ENCODE assay signal across 8 cellular contexts in the genomic region with DNA sequence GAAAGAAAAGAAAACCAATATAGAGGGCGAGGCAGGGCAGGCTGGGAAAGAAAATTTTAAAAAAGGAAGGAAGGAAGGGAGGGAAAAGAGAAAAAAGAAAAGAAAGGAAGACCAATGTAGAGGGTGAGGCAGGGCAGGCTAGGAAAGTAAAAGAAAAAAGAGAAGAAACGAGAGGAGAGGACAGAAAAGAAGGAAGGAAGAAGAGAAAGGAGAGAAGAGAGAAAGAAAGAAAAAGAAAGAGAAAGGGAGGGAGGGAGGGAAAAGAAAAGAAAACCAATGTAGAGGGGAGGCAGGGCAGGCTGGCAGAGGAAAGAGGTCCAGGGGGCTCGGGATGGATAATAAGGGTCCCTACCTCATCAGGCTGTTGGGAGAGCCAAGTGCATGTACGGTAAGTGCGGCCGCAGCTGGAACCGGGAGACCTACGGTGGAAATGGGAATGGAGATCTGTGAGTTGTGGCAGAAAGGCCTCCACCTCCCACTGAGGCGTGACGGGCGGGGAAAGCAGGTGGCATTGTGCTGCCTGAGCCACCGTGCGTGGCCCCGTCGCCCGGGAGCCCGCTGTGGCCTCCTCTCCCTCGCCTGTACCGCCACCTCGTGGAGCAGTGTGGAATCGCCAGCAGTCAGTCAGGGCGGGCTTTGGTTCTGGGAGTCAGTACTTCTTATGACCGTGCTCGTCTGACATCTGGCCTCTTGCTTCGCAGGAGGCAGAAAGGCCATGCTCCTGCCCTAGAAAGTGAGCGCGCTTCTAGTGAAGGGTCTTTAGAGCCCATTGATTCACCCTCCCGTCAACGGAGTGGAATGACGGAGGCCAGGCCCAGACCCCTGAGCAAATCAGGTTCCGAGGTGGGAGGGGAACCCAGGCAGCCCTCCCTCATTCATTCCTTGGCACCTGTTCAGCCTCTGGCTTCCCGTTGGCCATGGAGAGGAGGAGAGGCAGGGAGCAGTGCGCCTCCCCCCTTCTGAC. TPM values are rescaled to one million over a fixed set of nuclear protein-coding genes. Genes with fewer than 3 reads are reported as not detected.
DNase-seq lines count a peak whose midpoint lies in the region; ATAC-seq and TF ChIP-seq lines count a peak whose summit lies in the region.

No MANE protein-coding gene starts in this region.

- H3K4me3 ChIP-seq in A673 (ENCODE audit: low read depth, low read length, poor library complexity, severe bottlenecking) = peak overlapping the region; percentile 25
- H3K4me3 ChIP-seq in body of pancreas = no peak overlapping the region
- H3K4me3 ChIP-seq in iPS-20b (ENCODE audit: low read length) = peak overlapping the region; percentile 65
- H3K4me3 ChIP-seq in spleen = peak overlapping the region in 2 of 8 donors; percentile 25 to 50

- BruUV-seq in A673 (replicated peaks; lab: Mats Ljungman, UMichigan) = no TSS peak

- TF ChIP-seq POLR2A in body of pancreas (IDR thresholded peaks at IDR 0.05) = no peak
- no peak for TF ChIP-seq POLR2A in spleen (IDR thresholded peaks at IDR 0.05)

- POLR2A ChIA-PET in A673 (lab: Charles Lee; ENCODE audit: low non-redundant PET) = no interaction called here

- H3K27me3 ChIP-seq in A673 (replicated peaks; ENCODE audit: insufficient read depth, low read depth, low read length, poor library complexity) (no peaks in the 10 kb centered on the region), body of pancreas (peaks cover 0 to 15% of the 10 kb centered on the region in 2 donors), iPS-20b (ENCODE audit: insufficient read depth, low read length) (peaks cover 5% of the 10 kb centered on the region), spleen (replicated peaks in 1 of 7) (peaks cover 0 to 39% (median 6%) of the 10 kb centered on the region in 7 donors)

- H3K9me3 ChIP-seq in A673 (ENCODE audit: low read depth, low read length, poor library complexity, severe bottlenecking) (no peaks in the 10 kb centered on the region), body of pancreas (no peaks in the 10 kb centered on the region), iPS-20b (ENCODE audit: insufficient read depth, low read depth, low read length) (no peaks in the 10 kb centered on the region), spleen (no peaks in the 10 kb centered on the region)

- DNase-seq in A673 (ENCODE audit: low spot score) (peak; percentile 84), NCI-H2171 (lab: John Stamatoyannopoulos, UW) (peak; percentile 52), UCSD-AML1 (lab: John Stamatoyannopoulos, UW; ENCODE audit: unreplicated experiment) (peak; percentile 86), body of pancreas (peak; percentile 84 to 92 (median 88)), spleen (peak; percentile 97)

- H3K27ac ChIP-seq in A673 (ENCODE audit: low read depth, low read length, poor library complexity, severe bottlenecking) (no peak overlapping the region), body of pancreas (no peak overlapping the region), iPS-20b (ENCODE audit: low read length) (no peak overlapping the region), spleen (no peak overlapping the region)

- peak; percentile 70 for ATAC-seq in GM18520 (IDR thresholded peaks at IDR 0.05; ENCODE audit: unreplicated experiment)
- ATAC-seq in HG03066 (IDR thresholded peaks at IDR 0.05; ENCODE audit: low read depth, unreplicated experiment) = peak; percentile 80
- peak; percentile 99 for ATAC-seq in body of pancreas

- no peaks in the 10 kb centered on the region for H3K4me1 ChIP-seq in A673 (ENCODE audit: insufficient read depth, low read length, poor library complexity, severe bottlenecking)
- H3K4me1 ChIP-seq in body of pancreas = peaks cover 7% of the 10 kb centered on the region
- peaks cover 6% of the 10 kb centered on the region; the same call in 1 of the 2 replicates for H3K4me1 ChIP-seq in iPS-20b (ENCODE audit: insufficient read depth, low read length)
- H3K4me1 ChIP-seq in spleen = peaks cover 0 to 12% (median 9%) of the 10 kb centered on the region in 6 donors

- TF ChIP-seq CTCF in A673 (conservative IDR thresholded peaks at IDR 0.05; ENCODE audit: low read depth, low read length) = peak; percentile 93
- peak; percentile 98 to 100 (median 98) for TF ChIP-seq CTCF in body of pancreas (IDR thresholded peaks at IDR 0.05)
- peak; percentile 96 to 99 (median 99) for TF ChIP-seq CTCF in spleen (IDR thresholded peaks at IDR 0.05 in 8 of 11, conservative IDR thresholded peaks at IDR 0.05 in 3 of 11)

- peak overlapping the region; percentile 71; the same call in 1 of the 2 replicates for H3K9ac ChIP-seq in iPS-20b (ENCODE audit: low read depth, low read length)

- H3K36me3 ChIP-seq in A673 (ENCODE audit: insufficient read depth, low read length, poor library complexity, severe bottlenecking) (no peaks in the 10 kb centered on the region), body of pancreas (replicated peaks in 1 of 2; ENCODE audit: insufficient read depth in 1 of 2, low read depth in 2 of 2) (no peaks in the 10 kb centered on the region), iPS-20b (ENCODE audit: insufficient read depth, low read depth, low read length) (no peaks in the 10 kb centered on the region), spleen (no peaks in the 10 kb centered on the region)

- CTCF ChIA-PET in A673 (lab: Charles Lee) = interaction anchor here (0.6 kb wide), 1 partner anchor 52 kb away, joined by 5 read pairs; no protein-coding TSS in a partner anchor

- intact Hi-C loops in A673 (cut with micrococcal nuclease; ENCODE audit: unreplicated experiment) = loop anchor here (1.0 kb wide), 1 partner anchor 88 kb away; no protein-coding TSS in a partner anchor
- intact Hi-C loops in body of pancreas (cut with DNase I) = loop anchor here (5.0 kb wide), 1 partner anchor 87 kb away; no protein-coding TSS in a partner anchor
- intact Hi-C loops in spleen (cut with DNase I; ENCODE audit: low total_unique reads) = loop anchor here (5.0 kb wide), 1 partner anchor 87 kb away; no protein-coding TSS in a partner anchor

- WGBS in body of pancreas, 2 donors = 7 to 17% methylated on average over 14 to 31 of the region's 33 CpGs
- 11 to 14% (median 13%) methylated on average over 29 to 33 of the region's 33 CpGs for WGBS in spleen, 5 donors

RNA-seq across cellular contexts. Expression of gene NHP2, which starts 10.4 kb away (rescaled TPM):
- 223 and 232 TPM in 2 replicates for total RNA-seq in A673 (2021)
- 10 to 100 TPM; 63.9 to 80.2 TPM for total RNA-seq in body of pancreas
- 100 to 1,000 TPM in 2 of 7 donors, 10 to 100 TPM in 5; 53.7 to 115 (median 81.5) TPM for total RNA-seq in spleen
- polyA plus RNA-seq in spleen = 100 to 1,000 TPM; 113 to 162 (median 153) TPM

RNA-seq across cellular contexts. Expression of gene GMCL2, which starts 23.1 kb away (rescaled TPM):
- total RNA-seq in A673 (2021) (not detected in 2 replicates), body of pancreas (not detected), spleen (not detected)
- under 1 TPM in 1 of 3 donors, not detected in 2; 0.03 TPM for polyA plus RNA-seq in spleen

RNA-seq across cellular contexts. Expression of gene RMND5B, which starts 33.2 kb away (rescaled TPM):
- total RNA-seq in A673 (2021) = 37.0 and 38.0 TPM in 2 replicates
- 10 to 100 TPM; 25.7 to 49.8 TPM for total RNA-seq in body of pancreas
- total RNA-seq in spleen = 10 to 100 TPM; 32.3 to 52.8 (median 36.3) TPM
- polyA plus RNA-seq in spleen = 10 to 100 TPM; 22.2 to 37.9 (median 23.3) TPM

RNA-seq across cellular contexts. Expression of gene HNRNPAB, which starts 40.3 kb away (rescaled TPM):
- total RNA-seq in A673 (2021) = 369 and 408 TPM in 2 replicates
- total RNA-seq in body of pancreas = 10 to 100 TPM; 42.0 to 73.8 TPM
- 100 to 1,000 TPM in 4 of 7 donors, 10 to 100 TPM in 3; 55.9 to 136 (median 113) TPM for total RNA-seq in spleen
- 100 to 1,000 TPM in 2 of 3 donors, 10 to 100 TPM in 1; 88.2 to 144 (median 120) TPM for polyA plus RNA-seq in spleen

RNA-seq across cellular contexts. Expression of gene N4BP3, which starts 50.7 kb away (rescaled TPM):
- 0.66 and 0.73 TPM in 2 replicates for total RNA-seq in A673 (2021)
- total RNA-seq in body of pancreas = 1 to 10 TPM in 1 of 2 donors, under 1 TPM in 1; 0.52 to 2.6 TPM
- 1 to 10 TPM; 2.2 to 6.6 (median 4.1) TPM for total RNA-seq in spleen
- polyA plus RNA-seq in spleen = 1 to 10 TPM; 1.2 to 4.3 (median 2.2) TPM

Comparison
In these comparisons a context has a peak if more than half of its experiments do, and no peak if none do; other contexts are left out.
1. H3K4me3 ChIP-seq: peak in A673 (single experiment) and iPS-20b (single experiment); none in body of pancreas (0 of 2).
2. Peak in every context shown above with its lines, with median percentiles within 50 percentile points of each other: DNase-seq, CTCF ChIP-seq and ATAC-seq.